In genomic region chr20:62832951-62833391, GRCh38 we compare ENCODE assay signal across 1 cellular context.
TF ChIP-seq lines count a peak whose summit lies in the region.

No MANE protein-coding gene starts in this region.

TF ChIP-seq in HepG2, 621 proteins besides CTCF, POLR2A, EP300 and RAD21 (continues in another document):
- no peak for TF ChIP-seq GPBP1L1 (CRISPR knock-in tag; IDR thresholded peaks at IDR 0.05)
- TF ChIP-seq ZBTB43 (CRISPR knock-in tag; conservative IDR thresholded peaks at IDR 0.05), result no peak
- no peak for TF ChIP-seq IRF1 (CRISPR knock-in tag; IDR thresholded peaks at IDR 0.05; ENCODE audit: low read depth)
- 0 out of 2 replicates have a peak, but pooled peaks have one; percentile 18 for TF ChIP-seq RBFOX2 (IDR thresholded peaks at IDR 0.05; ENCODE audit: low read depth, low read length)
- TF ChIP-seq PRDM15 (CRISPR knock-in tag; IDR thresholded peaks at IDR 0.05), result no peak
- TF ChIP-seq SNAPC4 (CRISPR knock-in tag; IDR thresholded peaks at IDR 0.05), result no peak
- TF ChIP-seq MAFG (CRISPR knock-in tag; IDR thresholded peaks at IDR 0.05), result no peak
- no peak for TF ChIP-seq ATF5 (CRISPR knock-in tag; IDR thresholded peaks at IDR 0.05; ENCODE audit: low read depth)
- 0 out of 2 replicates have a peak, but pooled peaks have one; percentile 40 for TF ChIP-seq KDM5B (CRISPR knock-in tag; IDR thresholded peaks at IDR 0.05; ENCODE audit: borderline replicate concordance)
- 0 out of 2 replicates have a peak, but pooled peaks have one; percentile 50 for TF ChIP-seq ZNF230 (CRISPR knock-in tag; IDR thresholded peaks at IDR 0.05)
- no peak for TF ChIP-seq ZSCAN30 (CRISPR knock-in tag; IDR thresholded peaks at IDR 0.05)
- TF ChIP-seq RXRA (CRISPR knock-in tag; IDR thresholded peaks at IDR 0.05), result 0 out of 2 replicates have a peak, but pooled peaks have one; percentile 3
- no peak for TF ChIP-seq NCOA2 (CRISPR knock-in tag; IDR thresholded peaks at IDR 0.05)
- TF ChIP-seq PTBP1 (IDR thresholded peaks at IDR 0.05; ENCODE audit: low read depth, low read length, poor library complexity, severe bottlenecking), result no peak
- TF ChIP-seq RARG (CRISPR knock-in tag; IDR thresholded peaks at IDR 0.05; ENCODE audit: low read depth), result no peak
- no peak for TF ChIP-seq ZNF776 (CRISPR knock-in tag; IDR thresholded peaks at IDR 0.05)
- TF ChIP-seq ZNF451 (CRISPR knock-in tag; IDR thresholded peaks at IDR 0.05), result no peak
- TF ChIP-seq FOXO4 (CRISPR knock-in tag; conservative IDR thresholded peaks at IDR 0.05), result 0 out of 2 replicates have a peak, but pooled peaks have one; percentile 23
- TF ChIP-seq HMGXB3 (CRISPR knock-in tag; IDR thresholded peaks at IDR 0.05; ENCODE audit: borderline replicate concordance), result no peak
- TF ChIP-seq ZMYM3 (CRISPR knock-in tag; IDR thresholded peaks at IDR 0.05), result no peak
- TF ChIP-seq ZNF616 (CRISPR knock-in tag; IDR thresholded peaks at IDR 0.05; ENCODE audit: low read depth), result no peak
- no peak for TF ChIP-seq MATR3 (CRISPR knock-in tag; IDR thresholded peaks at IDR 0.05)
- TF ChIP-seq ZNF747 (CRISPR knock-in tag; IDR thresholded peaks at IDR 0.05; ENCODE audit: borderline replicate concordance), result no peak
- TF ChIP-seq LCORL (IDR thresholded peaks at IDR 0.05), result no peak
- TF ChIP-seq LCORL (CRISPR knock-in tag; IDR thresholded peaks at IDR 0.05), result peak; percentile 43; the same call in 1 of the 2 replicates
- TF ChIP-seq TFAP4 (IDR thresholded peaks at IDR 0.05; ENCODE audit: borderline replicate concordance, low read depth), result peak; percentile 39; the same call in 1 of the 2 replicates
- peak; percentile 29; the same call in 1 of the 2 replicates for TF ChIP-seq MTA1 (CRISPR knock-in tag; IDR thresholded peaks at IDR 0.05; ENCODE audit: borderline replicate concordance)
- no peak for TF ChIP-seq ZNF619 (CRISPR knock-in tag; IDR thresholded peaks at IDR 0.05)
- TF ChIP-seq HIC2 (CRISPR knock-in tag; IDR thresholded peaks at IDR 0.05; ENCODE audit: low read depth), result peak; percentile 48; the same call in 1 of the 2 replicates
- TF ChIP-seq ZNF589 (CRISPR knock-in tag; conservative IDR thresholded peaks at IDR 0.05), result no peak
- no peak for TF ChIP-seq ZNF382 (CRISPR knock-in tag; IDR thresholded peaks at IDR 0.05; ENCODE audit: borderline replicate concordance)
- 0 out of 2 replicates have a peak, but pooled peaks have one; percentile 44 for TF ChIP-seq ZNF333 (CRISPR knock-in tag; IDR thresholded peaks at IDR 0.05; ENCODE audit: borderline replicate concordance)
- no peak for TF ChIP-seq TBX3 (IDR thresholded peaks at IDR 0.05; ENCODE audit: borderline replicate concordance)
- TF ChIP-seq ZNF572 (CRISPR knock-in tag; IDR thresholded peaks at IDR 0.05), result no peak
- TF ChIP-seq HNRNPL (IDR thresholded peaks at IDR 0.05; ENCODE audit: low read depth, low read length), result 0 out of 2 replicates have a peak, but pooled peaks have one; percentile 58
- no peak for TF ChIP-seq CBX1 (IDR thresholded peaks at IDR 0.05; ENCODE audit: low read depth)
- TF ChIP-seq NR1H2 (CRISPR knock-in tag; IDR thresholded peaks at IDR 0.05; ENCODE audit: borderline replicate concordance, low read depth), result no peak
